ENCODE assay signal across 12 cellular contexts in genomic region chr7:139753079-139753692, GRCh38. TPM values are rescaled to one million over a fixed set of nuclear protein-coding genes. Genes with fewer than 3 reads are reported as not detected.
DNase-seq lines count a peak whose midpoint lies in the region; ATAC-seq and TF ChIP-seq lines count a peak whose summit lies in the region.
"Had no signal": no experiment of that assay in that cellular context is flagged by ENCODE, and none has a peak within 500 bp of the region (broad histone marks: within the 10 kb centered on the region; RNA-seq: fewer than 3 reads in every experiment).

No MANE protein-coding gene starts in this region.

- H3K4me1 ChIP-seq in esophagus squamous epithelium (peaks cover 17 to 48% (median 18%) of the 10 kb centered on the region in 3 donors), neural progenitor cell (peaks cover 6% of the 10 kb centered on the region), ovary (ENCODE audit: insufficient read depth) (peaks cover 9% of the 10 kb centered on the region)
- H3K4me1 ChIP-seq: SJCRH30 had no signal

- no peak for TF ChIP-seq EP300 in ovary (IDR thresholded peaks at IDR 0.05)

- H3K27me3 Mint-ChIP-seq in neural progenitor cell (ENCODE audit: insufficient read depth, low read depth), result no peaks in the 10 kb centered on the region
- H3K27me3 Mint-ChIP-seq: central memory CD8-positive, alpha-beta T cell; stimulated activated naive CD8-positive, alpha-beta T cell treated with anti-CD3 and anti-CD28 coated beads, Interleukin-15, Interleukin-2, amounts not matched to agents 100 ng/mL and 50 ng/mL, for 24 hours had no signal

- intact Hi-C loops in esophagus squamous epithelium (cut with DNase I) (no loop called here), ovary (cut with DNase I) (no loop called here)

- no peak for DNase-seq in GM12864 (ENCODE audit: low read depth)
- peak; percentile 55 for DNase-seq in NCI-H2227 (lab: John Stamatoyannopoulos, UW; ENCODE audit: unreplicated experiment)
- no peak for DNase-seq in esophagus squamous epithelium (lab: John Stamatoyannopoulos, UW)
- no peak for DNase-seq in neural progenitor cell (ENCODE audit: low spot score)
- DNase-seq in ovary, result no peak
- no peak for DNase-seq in kidney glomerular epithelial cell (lab: John Stamatoyannopoulos, UW)
- DNase-seq in GM13977 (ENCODE audit: low spot score), result no peak
- DNase-seq: SJCRH30 had no signal

- H3K27ac Mint-ChIP-seq in neural progenitor cell, result no peak overlapping the region
- H3K27ac Mint-ChIP-seq: stimulated activated naive CD8-positive, alpha-beta T cell treated with anti-CD3 and anti-CD28 coated beads, Interleukin-15, Interleukin-2, amounts not matched to agents 100 ng/mL and 50 ng/mL, for 24 hours had no signal

- WGBS in esophagus squamous epithelium, 2 donors, result 42 to 74% methylated on average over 6 of the region's 7 CpGs
- 76 to 81% (median 77%) methylated on average over 7 of the region's 7 CpGs for WGBS in ovary, 3 donors

- H3K9ac ChIP-seq in neural progenitor cell, result no peak overlapping the region

- no peaks in the 10 kb centered on the region for H3K9me3 Mint-ChIP-seq in neural progenitor cell
- H3K9me3 Mint-ChIP-seq: central memory CD8-positive, alpha-beta T cell; stimulated activated naive CD8-positive, alpha-beta T cell treated with anti-CD3 and anti-CD28 coated beads, Interleukin-15, Interleukin-2, amounts not matched to agents 100 ng/mL and 50 ng/mL, for 24 hours had no signal

- peaks cover 47% of the 10 kb centered on the region for H3K79me2 ChIP-seq in neural progenitor cell (ENCODE audit: low read depth)

- no peak overlapping the region for H3K4me3 ChIP-seq in GM12864 (ENCODE audit: low read depth, low read length)
- no peak overlapping the region for H3K4me3 ChIP-seq in esophagus squamous epithelium
- H3K4me3 ChIP-seq in neural progenitor cell, result no peak overlapping the region
- H3K4me3 ChIP-seq in ovary, result no peak overlapping the region
- H3K4me3 ChIP-seq: SJCRH30 had no signal

- H3K36me3 ChIP-seq in esophagus squamous epithelium (peaks cover 0 to 11% (median 0%) of the 10 kb centered on the region in 3 donors), neural progenitor cell (no peaks in the 10 kb centered on the region), ovary (no peaks in the 10 kb centered on the region)

- TF ChIP-seq CTCF in GM12864 (IDR thresholded peaks at IDR 0.05; ENCODE audit: low read depth, low read length, missing control alignments) (peak; percentile 25), esophagus squamous epithelium (IDR thresholded peaks at IDR 0.05) (peak in 4 of 6 experiments; percentile 17 to 45 (median 27)), neural progenitor cell (IDR thresholded peaks at IDR 0.05) (peak; percentile 21), ovary (IDR thresholded peaks at IDR 0.05) (no peak), GM13977 (IDR thresholded peaks at IDR 0.05; ENCODE audit: extremely low read depth, insufficient read depth, missing control alignments) (no peak)

- in situ Hi-C loops in GM13977 (cut with MboI; ENCODE audit: low pct_unique_long_range_greater_than_20kb, low sequenced_read_pairs, unreplicated experiment), result no loop called here

- peaks cover 17% of the 10 kb centered on the region for H3K4me1 Mint-ChIP-seq in neural progenitor cell

- H3K36me3 Mint-ChIP-seq in neural progenitor cell, result peaks cover 16% of the 10 kb centered on the region

- H3K27me3 ChIP-seq in esophagus squamous epithelium (no peaks in the 10 kb centered on the region), neural progenitor cell (no peaks in the 10 kb centered on the region), ovary (no peaks in the 10 kb centered on the region)
- H3K27me3 ChIP-seq: SJCRH30 had no signal

- H3K9me3 ChIP-seq in esophagus squamous epithelium (no peaks in the 10 kb centered on the region), neural progenitor cell (ENCODE audit: low read depth) (no peaks in the 10 kb centered on the region), ovary (no peaks in the 10 kb centered on the region)

- H3K27ac ChIP-seq in esophagus squamous epithelium (peak overlapping the region in 1 of 4 donors; percentile 29), neural progenitor cell (no peak overlapping the region), ovary (no peak overlapping the region)
- H3K27ac ChIP-seq: SJCRH30 had no signal

- ATAC-seq in GM21360 (IDR thresholded peaks at IDR 0.05; ENCODE audit: unreplicated experiment), result no peak
- ATAC-seq: sciatic nerve had no signal

- no peak overlapping the region for H2AFZ ChIP-seq in neural progenitor cell (replicated peaks)

- TF ChIP-seq POLR2A in esophagus squamous epithelium (IDR thresholded peaks at IDR 0.05), result no peak
- TF ChIP-seq POLR2A in ovary (IDR thresholded peaks at IDR 0.05), result no peak

- peaks cover 60% of the 10 kb centered on the region for H4K20me1 ChIP-seq in neural progenitor cell (ENCODE audit: low read depth)

- H3K4me2 ChIP-seq in neural progenitor cell, result no peak overlapping the region

- H3K4me3 Mint-ChIP-seq in neural progenitor cell, result no peak overlapping the region
- H3K4me3 Mint-ChIP-seq: central memory CD8-positive, alpha-beta T cell; stimulated activated naive CD8-positive, alpha-beta T cell treated with anti-CD3 and anti-CD28 coated beads, Interleukin-15, Interleukin-2, amounts not matched to agents 100 ng/mL and 50 ng/mL, for 24 hours had no signal

- no peaks in the 10 kb centered on the region for H3F3A ChIP-seq in neural progenitor cell (ENCODE audit: low read depth)

RNA-seq across cellular contexts. Expression of gene HIPK2, which starts 24.6 kb away (rescaled TPM):
- total RNA-seq in esophagus squamous epithelium (10 to 100 TPM; 17.8 to 37.9 (median 29.3) TPM), neural progenitor cell (ENCODE audit: low replicate concordance) (12.8 and 14.2 TPM in 2 replicates), ovary (10 to 100 TPM in 6 of 7 donors, 1 to 10 TPM in 1; 9.9 to 38.4 (median 35.1) TPM)
- 10 to 100 TPM in 1 of 2 donors, 1 to 10 TPM in 1; 7.3 to 14.8 TPM for polyA plus RNA-seq in ovary

Comparison
In these comparisons a context has a peak if more than half of its experiments do, and no peak if none do; other contexts are left out.
1. CTCF ChIP-seq: peak in GM12864 (single experiment), esophagus squamous epithelium (4 of 6) and neural progenitor cell (single experiment); none in ovary (0 of 3) and GM13977 (single experiment).